8 cellular contexts compared by ENCODE assay signal in the genomic region with DNA sequence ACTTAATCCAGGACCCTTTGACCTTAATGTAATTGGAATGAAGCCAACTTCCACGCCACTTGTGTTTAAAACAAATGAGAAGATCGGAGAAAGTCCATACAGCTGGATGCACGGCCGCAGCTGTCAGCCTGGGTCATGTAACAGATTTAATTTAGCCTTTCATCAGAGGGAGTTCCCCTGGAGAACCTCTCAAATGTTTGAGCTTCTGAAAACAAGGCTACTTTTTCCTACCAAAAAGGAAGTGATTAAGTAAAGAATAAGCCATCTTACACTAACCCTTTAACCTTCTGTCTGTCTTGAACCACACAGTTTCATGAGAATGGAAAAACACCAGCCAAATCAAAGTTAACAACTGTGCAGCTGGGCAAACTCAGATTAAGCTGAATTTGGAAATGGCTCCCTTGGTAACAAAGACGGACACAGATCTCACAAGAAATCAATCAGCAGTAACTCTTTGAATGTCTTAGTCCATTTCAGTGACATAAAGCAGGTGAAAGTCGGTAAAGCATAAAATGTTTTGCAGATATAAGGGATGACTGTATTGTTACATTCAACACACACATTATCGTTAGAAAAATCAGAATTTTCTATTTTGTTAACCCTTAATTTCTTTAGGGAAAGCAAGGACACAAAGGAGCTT.
DNase-seq lines count a peak whose midpoint lies in the region; ATAC-seq and TF ChIP-seq lines count a peak whose summit lies in the region.

No MANE protein-coding gene starts in this region.

- no TSS peak for BruUV-seq in Calu3 (replicated peaks; lab: Mats Ljungman, UMichigan)

- H3K9me3 ChIP-seq in ectodermal cell (ENCODE audit: control insufficient read depth, low read length): no peaks in the 10 kb centered on the region

- H3K4me1 Mint-ChIP-seq in Calu3 (ENCODE audit: low read depth, unreplicated experiment): no peaks in the 10 kb centered on the region

- no peaks in the 10 kb centered on the region for H3K27me3 ChIP-seq in ectodermal cell (ENCODE audit: control insufficient read depth, insufficient read depth, low read length, poor library complexity, severe bottlenecking)

- intact Hi-C loops in Calu3 (cut with micrococcal nuclease; ENCODE audit: unreplicated experiment): no loop called here

- peak overlapping the region; percentile 68 for H3K27ac ChIP-seq in ectodermal cell (ENCODE audit: insufficient read depth, low read depth, low read length, poor library complexity, severe bottlenecking)

- no peak overlapping the region for H3K27ac Mint-ChIP-seq in Calu3 (ENCODE audit: unreplicated experiment)

- no peak for TF ChIP-seq CTCF in Calu3 (IDR thresholded peaks at IDR 0.05; ENCODE audit: unreplicated experiment)

- WGBS in ectodermal cell, 2 experiments: 66 to 67% methylated on average over 4 to 7 of the region's 7 CpGs

- no peaks in the 10 kb centered on the region for H3K36me3 ChIP-seq in ectodermal cell (ENCODE audit: control insufficient read depth, insufficient read depth, low read length)

- no peak overlapping the region for H3K4me3 ChIP-seq in ectodermal cell (ENCODE audit: insufficient read depth, low read depth, low read length)

- peaks cover 32% of the 10 kb centered on the region for H3K4me1 ChIP-seq in ectodermal cell (ENCODE audit: control insufficient read depth, insufficient read depth, low read length)

- ATAC-seq in GM21619 (IDR thresholded peaks at IDR 0.05; ENCODE audit: unreplicated experiment): peak; percentile 25

- CTCF ChIA-PET in Calu3 (lab: Charles Lee): no interaction called here

- H3K4me3 Mint-ChIP-seq in Calu3 (ENCODE audit: low read depth, unreplicated experiment): no peak overlapping the region

- H3K36me3 Mint-ChIP-seq in Calu3 (ENCODE audit: insufficient read depth, unreplicated experiment): no peaks in the 10 kb centered on the region

- no peaks in the 10 kb centered on the region for H3K27me3 Mint-ChIP-seq in Calu3 (ENCODE audit: unreplicated experiment)

- no peaks in the 10 kb centered on the region for H3K9me3 Mint-ChIP-seq in Calu3 (ENCODE audit: low read depth, unreplicated experiment)

- peak; percentile 40 for DNase-seq in EL
- DNase-seq in NAMALWA (ENCODE audit: low spot score): peak; percentile 82
- DNase-seq in stromal cell of bone marrow (ENCODE audit: low read depth): peak; percentile 65
- DNase-seq in LoVo (ENCODE audit: low spot score): no peak
- DNase-seq in Calu3: no peak
- DNase-seq in GM03348 (ENCODE audit: low spot score): no peak

Comparison
In these comparisons a context has a peak if more than half of its experiments do, and no peak if none do; other contexts are left out.
1. DNase-seq: peak in EL (single experiment), NAMALWA (single experiment) and stromal cell of bone marrow (single experiment); none in LoVo (single experiment), Calu3 (single experiment) and GM03348 (single experiment).